2 cellular contexts compared by ENCODE assay signal in the genomic region with DNA sequence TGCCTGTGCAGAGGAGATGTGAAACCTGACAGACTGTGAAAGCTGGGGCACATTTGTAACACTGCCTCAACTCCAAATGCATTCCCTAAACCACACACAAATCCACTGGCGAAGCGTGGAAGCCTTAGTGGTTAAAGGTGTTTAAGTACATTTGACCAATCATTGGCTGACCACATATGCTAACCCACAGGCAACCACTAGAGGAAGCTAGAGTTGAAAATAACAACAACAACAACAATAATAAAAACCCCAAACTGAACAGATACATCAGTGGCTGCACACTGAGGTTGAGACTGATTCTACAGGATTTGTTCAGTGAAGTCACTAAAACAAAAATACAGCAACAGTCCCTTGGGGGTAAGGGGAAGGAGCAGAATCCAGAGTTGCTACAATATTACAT.
TF ChIP-seq lines count a peak whose summit lies in the region.

No MANE protein-coding gene starts in this region.

TF ChIP-seq in liver, 16 proteins besides CTCF, POLR2A, EP300 and RAD21 (continued from another document):
- TF ChIP-seq, protein P1, sequence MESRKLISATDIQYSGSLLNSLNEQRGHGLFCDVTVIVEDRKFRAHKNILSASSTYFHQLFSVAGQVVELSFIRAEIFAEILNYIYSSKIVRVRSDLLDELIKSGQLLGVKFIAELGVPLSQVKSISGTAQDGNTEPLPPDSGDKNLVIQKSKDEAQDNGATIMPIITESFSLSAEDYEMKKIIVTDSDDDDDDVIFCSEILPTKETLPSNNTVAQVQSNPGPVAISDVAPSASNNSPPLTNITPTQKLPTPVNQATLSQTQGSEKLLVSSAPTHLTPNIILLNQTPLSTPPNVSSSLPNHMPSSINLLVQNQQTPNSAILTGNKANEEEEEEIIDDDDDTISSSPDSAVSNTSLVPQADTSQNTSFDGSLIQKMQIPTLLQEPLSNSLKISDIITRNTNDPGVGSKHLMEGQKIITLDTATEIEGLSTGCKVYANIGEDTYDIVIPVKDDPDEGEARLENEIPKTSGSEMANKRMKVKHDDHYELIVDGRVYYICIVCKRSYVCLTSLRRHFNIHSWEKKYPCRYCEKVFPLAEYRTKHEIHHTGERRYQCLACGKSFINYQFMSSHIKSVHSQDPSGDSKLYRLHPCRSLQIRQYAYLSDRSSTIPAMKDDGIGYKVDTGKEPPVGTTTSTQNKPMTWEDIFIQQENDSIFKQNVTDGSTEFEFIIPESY (IDR thresholded peaks at IDR 0.05), result no peak
- no peak for TF ChIP-seq RXRA (IDR thresholded peaks at IDR 0.05)
- TF ChIP-seq HNF4G (IDR thresholded peaks at IDR 0.05), result no peak
- TF ChIP-seq FOXA2 (IDR thresholded peaks at IDR 0.05), result no peak
- TF ChIP-seq, protein P2, sequence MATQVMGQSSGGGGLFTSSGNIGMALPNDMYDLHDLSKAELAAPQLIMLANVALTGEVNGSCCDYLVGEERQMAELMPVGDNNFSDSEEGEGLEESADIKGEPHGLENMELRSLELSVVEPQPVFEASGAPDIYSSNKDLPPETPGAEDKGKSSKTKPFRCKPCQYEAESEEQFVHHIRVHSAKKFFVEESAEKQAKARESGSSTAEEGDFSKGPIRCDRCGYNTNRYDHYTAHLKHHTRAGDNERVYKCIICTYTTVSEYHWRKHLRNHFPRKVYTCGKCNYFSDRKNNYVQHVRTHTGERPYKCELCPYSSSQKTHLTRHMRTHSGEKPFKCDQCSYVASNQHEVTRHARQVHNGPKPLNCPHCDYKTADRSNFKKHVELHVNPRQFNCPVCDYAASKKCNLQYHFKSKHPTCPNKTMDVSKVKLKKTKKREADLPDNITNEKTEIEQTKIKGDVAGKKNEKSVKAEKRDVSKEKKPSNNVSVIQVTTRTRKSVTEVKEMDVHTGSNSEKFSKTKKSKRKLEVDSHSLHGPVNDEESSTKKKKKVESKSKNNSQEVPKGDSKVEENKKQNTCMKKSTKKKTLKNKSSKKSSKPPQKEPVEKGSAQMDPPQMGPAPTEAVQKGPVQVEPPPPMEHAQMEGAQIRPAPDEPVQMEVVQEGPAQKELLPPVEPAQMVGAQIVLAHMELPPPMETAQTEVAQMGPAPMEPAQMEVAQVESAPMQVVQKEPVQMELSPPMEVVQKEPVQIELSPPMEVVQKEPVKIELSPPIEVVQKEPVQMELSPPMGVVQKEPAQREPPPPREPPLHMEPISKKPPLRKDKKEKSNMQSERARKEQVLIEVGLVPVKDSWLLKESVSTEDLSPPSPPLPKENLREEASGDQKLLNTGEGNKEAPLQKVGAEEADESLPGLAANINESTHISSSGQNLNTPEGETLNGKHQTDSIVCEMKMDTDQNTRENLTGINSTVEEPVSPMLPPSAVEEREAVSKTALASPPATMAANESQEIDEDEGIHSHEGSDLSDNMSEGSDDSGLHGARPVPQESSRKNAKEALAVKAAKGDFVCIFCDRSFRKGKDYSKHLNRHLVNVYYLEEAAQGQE (IDR thresholded peaks at IDR 0.05), result no peak
- TF ChIP-seq EGR1 (IDR thresholded peaks at IDR 0.05; ENCODE audit: low read depth in 2 of 2), result no peak
- no peak for TF ChIP-seq NR2F2 (IDR thresholded peaks at IDR 0.05)
- TF ChIP-seq YY1 (IDR thresholded peaks at IDR 0.05), result no peak
- TF ChIP-seq, protein P3, sequence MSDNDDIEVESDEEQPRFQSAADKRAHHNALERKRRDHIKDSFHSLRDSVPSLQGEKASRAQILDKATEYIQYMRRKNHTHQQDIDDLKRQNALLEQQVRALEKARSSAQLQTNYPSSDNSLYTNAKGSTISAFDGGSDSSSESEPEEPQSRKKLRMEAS (IDR thresholded peaks at IDR 0.05), result no peak
- no peak for TF ChIP-seq SP1 (IDR thresholded peaks at IDR 0.05)
- TF ChIP-seq, protein P4, sequence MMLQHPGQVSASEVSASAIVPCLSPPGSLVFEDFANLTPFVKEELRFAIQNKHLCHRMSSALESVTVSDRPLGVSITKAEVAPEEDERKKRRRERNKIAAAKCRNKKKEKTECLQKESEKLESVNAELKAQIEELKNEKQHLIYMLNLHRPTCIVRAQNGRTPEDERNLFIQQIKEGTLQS (IDR thresholded peaks at IDR 0.05), result no peak
TF ChIP-seq in liver: peak in this region for 0.

TF ChIP-seq in HepG2, 621 proteins besides CTCF, POLR2A, EP300 and RAD21 (continued from another document):
- TF ChIP-seq, protein P5, sequence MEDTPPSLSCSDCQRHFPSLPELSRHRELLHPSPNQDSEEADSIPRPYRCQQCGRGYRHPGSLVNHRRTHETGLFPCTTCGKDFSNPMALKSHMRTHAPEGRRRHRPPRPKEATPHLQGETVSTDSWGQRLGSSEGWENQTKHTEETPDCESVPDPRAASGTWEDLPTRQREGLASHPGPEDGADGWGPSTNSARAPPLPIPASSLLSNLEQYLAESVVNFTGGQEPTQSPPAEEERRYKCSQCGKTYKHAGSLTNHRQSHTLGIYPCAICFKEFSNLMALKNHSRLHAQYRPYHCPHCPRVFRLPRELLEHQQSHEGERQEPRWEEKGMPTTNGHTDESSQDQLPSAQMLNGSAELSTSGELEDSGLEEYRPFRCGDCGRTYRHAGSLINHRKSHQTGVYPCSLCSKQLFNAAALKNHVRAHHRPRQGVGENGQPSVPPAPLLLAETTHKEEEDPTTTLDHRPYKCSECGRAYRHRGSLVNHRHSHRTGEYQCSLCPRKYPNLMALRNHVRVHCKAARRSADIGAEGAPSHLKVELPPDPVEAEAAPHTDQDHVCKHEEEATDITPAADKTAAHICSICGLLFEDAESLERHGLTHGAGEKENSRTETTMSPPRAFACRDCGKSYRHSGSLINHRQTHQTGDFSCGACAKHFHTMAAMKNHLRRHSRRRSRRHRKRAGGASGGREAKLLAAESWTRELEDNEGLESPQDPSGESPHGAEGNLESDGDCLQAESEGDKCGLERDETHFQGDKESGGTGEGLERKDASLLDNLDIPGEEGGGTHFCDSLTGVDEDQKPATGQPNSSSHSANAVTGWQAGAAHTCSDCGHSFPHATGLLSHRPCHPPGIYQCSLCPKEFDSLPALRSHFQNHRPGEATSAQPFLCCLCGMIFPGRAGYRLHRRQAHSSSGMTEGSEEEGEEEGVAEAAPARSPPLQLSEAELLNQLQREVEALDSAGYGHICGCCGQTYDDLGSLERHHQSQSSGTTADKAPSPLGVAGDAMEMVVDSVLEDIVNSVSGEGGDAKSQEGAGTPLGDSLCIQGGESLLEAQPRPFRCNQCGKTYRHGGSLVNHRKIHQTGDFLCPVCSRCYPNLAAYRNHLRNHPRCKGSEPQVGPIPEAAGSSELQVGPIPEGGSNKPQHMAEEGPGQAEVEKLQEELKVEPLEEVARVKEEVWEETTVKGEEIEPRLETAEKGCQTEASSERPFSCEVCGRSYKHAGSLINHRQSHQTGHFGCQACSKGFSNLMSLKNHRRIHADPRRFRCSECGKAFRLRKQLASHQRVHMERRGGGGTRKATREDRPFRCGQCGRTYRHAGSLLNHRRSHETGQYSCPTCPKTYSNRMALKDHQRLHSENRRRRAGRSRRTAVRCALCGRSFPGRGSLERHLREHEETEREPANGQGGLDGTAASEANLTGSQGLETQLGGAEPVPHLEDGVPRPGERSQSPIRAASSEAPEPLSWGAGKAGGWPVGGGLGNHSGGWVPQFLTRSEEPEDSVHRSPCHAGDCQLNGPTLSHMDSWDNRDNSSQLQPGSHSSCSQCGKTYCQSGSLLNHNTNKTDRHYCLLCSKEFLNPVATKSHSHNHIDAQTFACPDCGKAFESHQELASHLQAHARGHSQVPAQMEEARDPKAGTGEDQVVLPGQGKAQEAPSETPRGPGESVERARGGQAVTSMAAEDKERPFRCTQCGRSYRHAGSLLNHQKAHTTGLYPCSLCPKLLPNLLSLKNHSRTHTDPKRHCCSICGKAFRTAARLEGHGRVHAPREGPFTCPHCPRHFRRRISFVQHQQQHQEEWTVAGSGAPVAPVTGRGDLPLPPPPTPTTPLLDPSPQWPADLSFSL (CRISPR knock-in tag; IDR thresholded peaks at IDR 0.05), result no peak
- no peak for TF ChIP-seq SETDB1 (CRISPR knock-in tag; IDR thresholded peaks at IDR 0.05; ENCODE audit: borderline replicate concordance)
- TF ChIP-seq, protein P6, sequence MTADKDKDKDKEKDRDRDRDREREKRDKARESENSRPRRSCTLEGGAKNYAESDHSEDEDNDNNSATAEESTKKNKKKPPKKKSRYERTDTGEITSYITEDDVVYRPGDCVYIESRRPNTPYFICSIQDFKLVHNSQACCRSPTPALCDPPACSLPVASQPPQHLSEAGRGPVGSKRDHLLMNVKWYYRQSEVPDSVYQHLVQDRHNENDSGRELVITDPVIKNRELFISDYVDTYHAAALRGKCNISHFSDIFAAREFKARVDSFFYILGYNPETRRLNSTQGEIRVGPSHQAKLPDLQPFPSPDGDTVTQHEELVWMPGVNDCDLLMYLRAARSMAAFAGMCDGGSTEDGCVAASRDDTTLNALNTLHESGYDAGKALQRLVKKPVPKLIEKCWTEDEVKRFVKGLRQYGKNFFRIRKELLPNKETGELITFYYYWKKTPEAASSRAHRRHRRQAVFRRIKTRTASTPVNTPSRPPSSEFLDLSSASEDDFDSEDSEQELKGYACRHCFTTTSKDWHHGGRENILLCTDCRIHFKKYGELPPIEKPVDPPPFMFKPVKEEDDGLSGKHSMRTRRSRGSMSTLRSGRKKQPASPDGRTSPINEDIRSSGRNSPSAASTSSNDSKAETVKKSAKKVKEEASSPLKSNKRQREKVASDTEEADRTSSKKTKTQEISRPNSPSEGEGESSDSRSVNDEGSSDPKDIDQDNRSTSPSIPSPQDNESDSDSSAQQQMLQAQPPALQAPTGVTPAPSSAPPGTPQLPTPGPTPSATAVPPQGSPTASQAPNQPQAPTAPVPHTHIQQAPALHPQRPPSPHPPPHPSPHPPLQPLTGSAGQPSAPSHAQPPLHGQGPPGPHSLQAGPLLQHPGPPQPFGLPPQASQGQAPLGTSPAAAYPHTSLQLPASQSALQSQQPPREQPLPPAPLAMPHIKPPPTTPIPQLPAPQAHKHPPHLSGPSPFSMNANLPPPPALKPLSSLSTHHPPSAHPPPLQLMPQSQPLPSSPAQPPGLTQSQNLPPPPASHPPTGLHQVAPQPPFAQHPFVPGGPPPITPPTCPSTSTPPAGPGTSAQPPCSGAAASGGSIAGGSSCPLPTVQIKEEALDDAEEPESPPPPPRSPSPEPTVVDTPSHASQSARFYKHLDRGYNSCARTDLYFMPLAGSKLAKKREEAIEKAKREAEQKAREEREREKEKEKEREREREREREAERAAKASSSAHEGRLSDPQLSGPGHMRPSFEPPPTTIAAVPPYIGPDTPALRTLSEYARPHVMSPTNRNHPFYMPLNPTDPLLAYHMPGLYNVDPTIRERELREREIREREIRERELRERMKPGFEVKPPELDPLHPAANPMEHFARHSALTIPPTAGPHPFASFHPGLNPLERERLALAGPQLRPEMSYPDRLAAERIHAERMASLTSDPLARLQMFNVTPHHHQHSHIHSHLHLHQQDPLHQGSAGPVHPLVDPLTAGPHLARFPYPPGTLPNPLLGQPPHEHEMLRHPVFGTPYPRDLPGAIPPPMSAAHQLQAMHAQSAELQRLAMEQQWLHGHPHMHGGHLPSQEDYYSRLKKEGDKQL (CRISPR knock-in tag; IDR thresholded peaks at IDR 0.05; ENCODE audit: low read depth), result no peak
- TF ChIP-seq, protein P7, sequence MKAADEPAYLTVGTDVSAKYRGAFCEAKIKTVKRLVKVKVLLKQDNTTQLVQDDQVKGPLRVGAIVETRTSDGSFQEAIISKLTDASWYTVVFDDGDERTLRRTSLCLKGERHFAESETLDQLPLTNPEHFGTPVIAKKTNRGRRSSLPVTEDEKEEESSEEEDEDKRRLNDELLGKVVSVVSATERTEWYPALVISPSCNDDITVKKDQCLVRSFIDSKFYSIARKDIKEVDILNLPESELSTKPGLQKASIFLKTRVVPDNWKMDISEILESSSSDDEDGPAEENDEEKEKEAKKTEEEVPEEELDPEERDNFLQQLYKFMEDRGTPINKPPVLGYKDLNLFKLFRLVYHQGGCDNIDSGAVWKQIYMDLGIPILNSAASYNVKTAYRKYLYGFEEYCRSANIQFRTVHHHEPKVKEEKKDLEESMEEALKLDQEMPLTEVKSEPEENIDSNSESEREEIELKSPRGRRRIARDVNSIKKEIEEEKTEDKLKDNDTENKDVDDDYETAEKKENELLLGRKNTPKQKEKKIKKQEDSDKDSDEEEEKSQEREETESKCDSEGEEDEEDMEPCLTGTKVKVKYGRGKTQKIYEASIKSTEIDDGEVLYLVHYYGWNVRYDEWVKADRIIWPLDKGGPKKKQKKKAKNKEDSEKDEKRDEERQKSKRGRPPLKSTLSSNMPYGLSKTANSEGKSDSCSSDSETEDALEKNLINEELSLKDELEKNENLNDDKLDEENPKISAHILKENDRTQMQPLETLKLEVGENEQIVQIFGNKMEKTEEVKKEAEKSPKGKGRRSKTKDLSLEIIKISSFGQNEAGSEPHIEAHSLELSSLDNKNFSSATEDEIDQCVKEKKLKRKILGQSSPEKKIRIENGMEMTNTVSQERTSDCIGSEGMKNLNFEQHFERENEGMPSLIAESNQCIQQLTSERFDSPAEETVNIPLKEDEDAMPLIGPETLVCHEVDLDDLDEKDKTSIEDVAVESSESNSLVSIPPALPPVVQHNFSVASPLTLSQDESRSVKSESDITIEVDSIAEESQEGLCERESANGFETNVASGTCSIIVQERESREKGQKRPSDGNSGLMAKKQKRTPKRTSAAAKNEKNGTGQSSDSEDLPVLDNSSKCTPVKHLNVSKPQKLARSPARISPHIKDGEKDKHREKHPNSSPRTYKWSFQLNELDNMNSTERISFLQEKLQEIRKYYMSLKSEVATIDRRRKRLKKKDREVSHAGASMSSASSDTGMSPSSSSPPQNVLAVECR (CRISPR knock-in tag; IDR thresholded peaks at IDR 0.05; ENCODE audit: borderline replicate concordance), result no peak
- no peak for TF ChIP-seq ZSCAN30 (CRISPR knock-in tag; IDR thresholded peaks at IDR 0.05)
TF ChIP-seq in HepG2: peak in this region for 0.
